8 cellular contexts compared by ENCODE assay signal in genomic region chr1:222424826-222425225, GRCh38.
"Had no signal": no experiment of that assay in that cellular context is flagged by ENCODE, and none has a peak within 500 bp of the region (broad histone marks: within the 10 kb centered on the region; RNA-seq: fewer than 3 reads in every experiment).

No MANE protein-coding gene starts in this region.

- DNase-seq: GDM1, GF-D8 had no signal

- FAIRE-seq: G401.6, GM12878, GM12891, GM12892, GM18507, GM19239 had no signal

- ATAC-seq: GM12878 had no signal

- H3K4me3 ChIP-seq: GM12878 had no signal
